ENCODE assay signal across 2 cellular contexts in the genomic region with DNA sequence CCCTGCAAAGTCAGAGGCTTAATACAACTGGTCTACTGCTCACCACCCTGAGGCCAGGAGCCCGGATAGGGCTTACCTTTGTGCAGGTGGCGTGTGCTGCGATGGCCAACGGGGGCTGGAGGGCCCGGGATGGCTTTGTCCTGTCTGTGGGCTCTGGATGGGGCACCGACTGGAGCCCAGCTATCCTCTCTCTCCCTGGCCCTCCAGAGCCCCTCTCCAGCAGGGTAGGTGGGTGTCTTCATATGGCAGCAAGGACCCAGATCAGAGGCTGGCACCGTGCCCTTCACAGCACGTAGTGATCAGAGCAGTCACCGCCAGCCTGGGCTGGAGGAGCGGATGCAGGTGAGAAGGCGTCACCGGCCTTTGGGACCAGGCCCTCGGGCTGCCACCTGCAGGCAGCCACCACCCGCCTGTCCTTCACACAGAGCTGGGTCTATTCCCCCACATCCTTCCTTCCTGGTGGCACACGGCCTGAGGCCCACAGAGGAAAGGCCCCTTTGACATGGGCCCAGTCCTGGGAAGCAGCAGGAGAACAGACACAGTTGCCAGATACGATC.
TF ChIP-seq lines count a peak whose summit lies in the region.

No MANE protein-coding gene starts in this region.

TF ChIP-seq in HCT116, 20 proteins besides CTCF, POLR2A, EP300 and RAD21:
- TF ChIP-seq EZH2 (IDR thresholded peaks at IDR 0.05) (no peak), CBX3 (IDR thresholded peaks at IDR 0.05; ENCODE audit: low read depth) (no peak), SRF (IDR thresholded peaks at IDR 0.05; ENCODE audit: low read depth) (no peak), YY1 (IDR thresholded peaks at IDR 0.05; ENCODE audit: extremely low read depth, insufficient replicate concordance, low read depth, low read length) (no peak), ZFX (IDR thresholded peaks at IDR 0.05) (no peak), POLR2AphosphoS5 (IDR thresholded peaks at IDR 0.05; ENCODE audit: low read depth, low read length) (no peak), EGR1 (IDR thresholded peaks at IDR 0.05; ENCODE audit: low read depth) (no peak)
- TF ChIP-seq, protein P1, sequence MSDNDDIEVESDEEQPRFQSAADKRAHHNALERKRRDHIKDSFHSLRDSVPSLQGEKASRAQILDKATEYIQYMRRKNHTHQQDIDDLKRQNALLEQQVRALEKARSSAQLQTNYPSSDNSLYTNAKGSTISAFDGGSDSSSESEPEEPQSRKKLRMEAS (IDR thresholded peaks at IDR 0.05): no peak
- TF ChIP-seq, protein P2, sequence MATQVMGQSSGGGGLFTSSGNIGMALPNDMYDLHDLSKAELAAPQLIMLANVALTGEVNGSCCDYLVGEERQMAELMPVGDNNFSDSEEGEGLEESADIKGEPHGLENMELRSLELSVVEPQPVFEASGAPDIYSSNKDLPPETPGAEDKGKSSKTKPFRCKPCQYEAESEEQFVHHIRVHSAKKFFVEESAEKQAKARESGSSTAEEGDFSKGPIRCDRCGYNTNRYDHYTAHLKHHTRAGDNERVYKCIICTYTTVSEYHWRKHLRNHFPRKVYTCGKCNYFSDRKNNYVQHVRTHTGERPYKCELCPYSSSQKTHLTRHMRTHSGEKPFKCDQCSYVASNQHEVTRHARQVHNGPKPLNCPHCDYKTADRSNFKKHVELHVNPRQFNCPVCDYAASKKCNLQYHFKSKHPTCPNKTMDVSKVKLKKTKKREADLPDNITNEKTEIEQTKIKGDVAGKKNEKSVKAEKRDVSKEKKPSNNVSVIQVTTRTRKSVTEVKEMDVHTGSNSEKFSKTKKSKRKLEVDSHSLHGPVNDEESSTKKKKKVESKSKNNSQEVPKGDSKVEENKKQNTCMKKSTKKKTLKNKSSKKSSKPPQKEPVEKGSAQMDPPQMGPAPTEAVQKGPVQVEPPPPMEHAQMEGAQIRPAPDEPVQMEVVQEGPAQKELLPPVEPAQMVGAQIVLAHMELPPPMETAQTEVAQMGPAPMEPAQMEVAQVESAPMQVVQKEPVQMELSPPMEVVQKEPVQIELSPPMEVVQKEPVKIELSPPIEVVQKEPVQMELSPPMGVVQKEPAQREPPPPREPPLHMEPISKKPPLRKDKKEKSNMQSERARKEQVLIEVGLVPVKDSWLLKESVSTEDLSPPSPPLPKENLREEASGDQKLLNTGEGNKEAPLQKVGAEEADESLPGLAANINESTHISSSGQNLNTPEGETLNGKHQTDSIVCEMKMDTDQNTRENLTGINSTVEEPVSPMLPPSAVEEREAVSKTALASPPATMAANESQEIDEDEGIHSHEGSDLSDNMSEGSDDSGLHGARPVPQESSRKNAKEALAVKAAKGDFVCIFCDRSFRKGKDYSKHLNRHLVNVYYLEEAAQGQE (IDR thresholded peaks at IDR 0.05; ENCODE audit: low read depth): no peak
- TF ChIP-seq, protein P3, sequence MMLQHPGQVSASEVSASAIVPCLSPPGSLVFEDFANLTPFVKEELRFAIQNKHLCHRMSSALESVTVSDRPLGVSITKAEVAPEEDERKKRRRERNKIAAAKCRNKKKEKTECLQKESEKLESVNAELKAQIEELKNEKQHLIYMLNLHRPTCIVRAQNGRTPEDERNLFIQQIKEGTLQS (IDR thresholded peaks at IDR 0.05): no peak

TF ChIP-seq in K562, 482 proteins besides CTCF, POLR2A, EP300 and RAD21:
- TF ChIP-seq ARID2 (IDR thresholded peaks at IDR 0.05): no peak
- TF ChIP-seq NFE2L1 (tag; IDR thresholded peaks at IDR 0.05; ENCODE audit: borderline replicate concordance, low read depth): no peak
- no peak for TF ChIP-seq NFATC3 (IDR thresholded peaks at IDR 0.05)
- no peak for TF ChIP-seq BRD9 (IDR thresholded peaks at IDR 0.05; ENCODE audit: low read depth, partially characterized antibody)
- TF ChIP-seq KLF1 (tag; IDR thresholded peaks at IDR 0.05): no peak
- TF ChIP-seq STAT5B (CRISPR knock-in tag; IDR thresholded peaks at IDR 0.05): no peak
- TF ChIP-seq BHLHE40 (IDR thresholded peaks at IDR 0.05; ENCODE audit: low read length): no peak
- TF ChIP-seq ASH1L (IDR thresholded peaks at IDR 0.05; ENCODE audit: borderline replicate concordance, low read depth, partially characterized antibody): no peak
- TF ChIP-seq POLR2AphosphoS2 (IDR thresholded peaks at IDR 0.05; ENCODE audit: low read length): no peak
- no peak for TF ChIP-seq CREB1 (IDR thresholded peaks at IDR 0.05)
- TF ChIP-seq CREB1 (CRISPR knock-in tag; IDR thresholded peaks at IDR 0.05): no peak
- no peak for TF ChIP-seq CBFA2T3 (IDR thresholded peaks at IDR 0.05)
- TF ChIP-seq KLF16 (IDR thresholded peaks at IDR 0.05): no peak
- TF ChIP-seq STAT5A (IDR thresholded peaks at IDR 0.05; ENCODE audit: borderline replicate concordance, low read length): no peak
- no peak for TF ChIP-seq KHSRP (IDR thresholded peaks at IDR 0.05)
- TF ChIP-seq BRCA1 (IDR thresholded peaks at IDR 0.05): no peak
- TF ChIP-seq BRCA1 (CRISPR knock-in tag; IDR thresholded peaks at IDR 0.05): no peak
- TF ChIP-seq MAFF (IDR thresholded peaks at IDR 0.05; ENCODE audit: low read length): no peak
- no peak for TF ChIP-seq TAF7 (tag; IDR thresholded peaks at IDR 0.05)
- no peak for TF ChIP-seq RUNX1 (IDR thresholded peaks at IDR 0.05; ENCODE audit: low read depth)
- TF ChIP-seq MBD2 (IDR thresholded peaks at IDR 0.05; ENCODE audit: borderline replicate concordance, low read depth): no peak
